Comparison of ENCODE assay signal across 13 cellular contexts in genomic region chr13:111658150-111659100, GRCh38.
DNase-seq lines count a peak whose midpoint lies in the region; ATAC-seq and TF ChIP-seq lines count a peak whose summit lies in the region.
"Had no signal": no experiment of that assay in that cellular context is flagged by ENCODE, and none has a peak within 500 bp of the region (broad histone marks: within the 10 kb centered on the region; RNA-seq: fewer than 3 reads in every experiment).

No MANE protein-coding gene starts in this region.

- no peak for TF ChIP-seq CTCF in progenitor cell of endocrine pancreas (IDR thresholded peaks at IDR 0.05; ENCODE audit: unreplicated experiment)

- no peaks in the 10 kb centered on the region for H3K36me3 ChIP-seq in HUES48 (ENCODE audit: control insufficient read depth, insufficient read depth, low read length)

- H3K9me3 ChIP-seq in HUES48 (ENCODE audit: control insufficient read depth, insufficient read depth, low read length), result no peaks in the 10 kb centered on the region
- H3K9me3 ChIP-seq: Caco-2 had no signal

- peak overlapping the region; percentile 34 for H3K27ac Mint-ChIP-seq in progenitor cell of endocrine pancreas
- H3K27ac Mint-ChIP-seq: natural killer cell treated with Interleukin-12 subunit alpha and Interleukin-12 subunit beta and Interleukin-15 and Interleukin-18, amount 100 ng/mL, for 72 hours had no signal

- intact Hi-C loops in left cardiac atrium (cut with DNase I), result no loop called here

- H3K36me3 Mint-ChIP-seq in progenitor cell of endocrine pancreas (ENCODE audit: insufficient read depth), result no peaks in the 10 kb centered on the region
- H3K36me3 Mint-ChIP-seq: activated naive CD4-positive, alpha-beta T cell treated with anti-CD3 and anti-CD28 coated beads, Interleukin-2, amount 50 U/mL, for 72 hours; natural killer cell treated with Interleukin-12 subunit alpha and Interleukin-12 subunit beta and Interleukin-15 and Interleukin-18, amount 100 ng/mL, for 72 hours had no signal

- no peak overlapping the region for H3K4me3 Mint-ChIP-seq in progenitor cell of endocrine pancreas (ENCODE audit: low read depth)
- H3K4me3 Mint-ChIP-seq: natural killer cell treated with Interleukin-12 subunit alpha and Interleukin-12 subunit beta and Interleukin-15 and Interleukin-18, amount 100 ng/mL, for 72 hours had no signal

- ATAC-seq in left cardiac atrium (peak; percentile 20 to 49), GM18520 (IDR thresholded peaks at IDR 0.05; ENCODE audit: unreplicated experiment) (no peak), HG03135 (IDR thresholded peaks at IDR 0.05; ENCODE audit: unreplicated experiment) (no peak)
- ATAC-seq: activated naive CD4-positive, alpha-beta T cell treated with anti-CD3 and anti-CD28 coated beads, Interleukin-2, amount 50 U/mL, for 72 hours; natural killer cell treated with Interleukin-12 subunit alpha and Interleukin-12 subunit beta and Interleukin-15 and Interleukin-18, amount 100 ng/mL, for 72 hours had no signal

- H3K27me3 Mint-ChIP-seq in progenitor cell of endocrine pancreas, result peaks cover 78% of the 10 kb centered on the region

- peak overlapping the region; percentile 12 for H3K27ac ChIP-seq in HUES48 (ENCODE audit: low read depth, low read length)

- no peaks in the 10 kb centered on the region for H3K9me3 Mint-ChIP-seq in progenitor cell of endocrine pancreas (ENCODE audit: low read depth)
- H3K9me3 Mint-ChIP-seq: activated naive CD4-positive, alpha-beta T cell treated with anti-CD3 and anti-CD28 coated beads, Interleukin-2, amount 50 U/mL, for 72 hours; natural killer cell treated with Interleukin-12 subunit alpha and Interleukin-12 subunit beta and Interleukin-15 and Interleukin-18, amount 100 ng/mL, for 72 hours had no signal

- H3K4me3 ChIP-seq in HUES48 (ENCODE audit: low read depth, low read length), result no peak overlapping the region

- H3K4me1 Mint-ChIP-seq in progenitor cell of endocrine pancreas (ENCODE audit: low read depth), result peaks cover 18% of the 10 kb centered on the region

- peaks cover 19% of the 10 kb centered on the region for H3K4me1 ChIP-seq in HUES48 (ENCODE audit: control insufficient read depth, insufficient read depth, low read length)
- H3K4me1 ChIP-seq: Caco-2 had no signal

- H3K27me3 ChIP-seq in HUES48 (ENCODE audit: control insufficient read depth, insufficient read depth, low read length), result peaks cover 4% of the 10 kb centered on the region; the same call in 1 of the 2 replicates

- DNase-seq in NCI-H2227 treated with DMSO at 0.1 percent for 48 hours (lab: John Stamatoyannopoulos, UW) (peak; percentile 16), left cardiac atrium (no peak), progenitor cell of endocrine pancreas (ENCODE audit: low spot score, unreplicated experiment) (peak; percentile 2), NAMALWA (ENCODE audit: low spot score) (no peak)
- DNase-seq: activated CD4-positive, alpha-beta T cell treated with anti-CD3 and anti-CD28 coated beads, Interleukin-2, amount 50 U/mL, for 4 hours; Caco-2; NK-92 treated with Interleukin-12 subunit alpha and Interleukin-12 subunit beta, amount 100 ng/mL, for 24 hours; stimulated activated CD4-positive, alpha-beta T cell treated with anti-CD3 and anti-CD28 coated beads, Interleukin-2, amount 100 ng/mL, for 24 hours had no signal

- H3K9ac ChIP-seq in HUES48 (ENCODE audit: low read depth, low read length), result peak overlapping the region; percentile 14; the same call in 1 of the 2 replicates

Comparison
In these comparisons a context has a peak if more than half of its experiments do, and no peak if none do; other contexts are left out.
1. DNase-seq: peak in NCI-H2227 treated with DMSO at 0.1 percent for 48 hours (single experiment) and progenitor cell of endocrine pancreas (single experiment); none in left cardiac atrium (single experiment) and NAMALWA (single experiment).
2. ATAC-seq: peak in left cardiac atrium (2 of 2); none in GM18520 (single experiment) and HG03135 (single experiment).